Comparison of ENCODE assay signal across 14 cellular contexts in genomic region chr11:29261831-29262230, GRCh38.
A peak's percentile ranks its signal among the peaks of the same experiment; 100 is the strongest.
DNase-seq lines count a peak whose midpoint lies in the region; ATAC-seq and TF ChIP-seq lines count a peak whose summit lies in the region.
"Had no signal": no experiment of that assay in that cellular context is flagged by ENCODE, and none has a peak within 500 bp of the region (broad histone marks: within the 10 kb centered on the region; RNA-seq: fewer than 3 reads in every experiment).

No MANE protein-coding gene starts in this region.

- BruUV-seq in IMR-90 (replicated peaks; lab: Mats Ljungman, UMichigan), result no TSS peak

- H4K8ac ChIP-seq in IMR-90 (ENCODE audit: low read depth in 2 of 2, low read length in 2 of 2), result peak overlapping the region; percentile 14 to 45; a peak in 2 of 4 replicates

- 0 out of 2 replicates have a peak, but pooled peaks have one; percentile 29 for ATAC-seq in IMR-90 (ENCODE audit: low read depth)
- ATAC-seq in HG03342 (IDR thresholded peaks at IDR 0.05; ENCODE audit: unreplicated experiment), result no peak

- peaks cover 5 to 35% (median 12%) of the 10 kb centered on the region in 5 donors for H3K9me3 Mint-ChIP-seq in CD8-positive, alpha-beta memory T cell

- peak overlapping the region; percentile 31; the same call in 1 of the 2 replicates for H3K4me2 ChIP-seq in BLaER1
- no peak overlapping the region for H3K4me2 ChIP-seq in IMR-90 (ENCODE audit: low read depth, low read length)

- peak overlapping the region; percentile 79; the same call in 2 of the 3 replicates for H2BK15ac ChIP-seq in IMR-90 (ENCODE audit: low read depth, low read length)

- H3K27ac ChIP-seq in BLaER1, result no peak overlapping the region
- no peak overlapping the region; the same call in 1 of the 2 replicates for H3K27ac ChIP-seq in IMR-90 (ENCODE audit: insufficient read depth, low read length)
- peak overlapping the region; percentile 52 for H3K27ac ChIP-seq in epithelial cell of prostate
- no peak overlapping the region for H3K27ac ChIP-seq in CD8-positive, alpha-beta memory T cell (ENCODE audit: low read depth, low read length)

- H3K4me1 Mint-ChIP-seq in CD8-positive, alpha-beta memory T cell, result no peaks in the 10 kb centered on the region
- H3K4me1 Mint-ChIP-seq: B cell; CD4-positive, alpha-beta memory T cell had no signal

- no peak overlapping the region for H2AK9ac ChIP-seq in IMR-90 (replicated peaks; ENCODE audit: low read depth, low read length, poor library complexity)

- H2AK5ac ChIP-seq in IMR-90 (ENCODE audit: low read depth, low read length), result peak overlapping the region; percentile 91

- H3K36me3 Mint-ChIP-seq in CD8-positive, alpha-beta memory T cell, result no peaks in the 10 kb centered on the region
- H3K36me3 Mint-ChIP-seq: CD4-positive, alpha-beta memory T cell had no signal

- H3K14ac ChIP-seq in IMR-90 (replicated peaks; ENCODE audit: low read depth, low read length), result 0 out of 2 replicates have a peak overlapping the region, but pooled peaks have one; percentile 33

- H3K23ac ChIP-seq in IMR-90 (ENCODE audit: low read depth, low read length), result no peak overlapping the region

- peak overlapping the region; percentile 87 for H2BK120ac ChIP-seq in IMR-90 (ENCODE audit: low read depth, low read length)

- H4K91ac ChIP-seq in IMR-90 (ENCODE audit: insufficient read depth, low read depth, low read length), result peak overlapping the region; percentile 83

- peak overlapping the region; percentile 47; the same call in 1 of the 2 replicates for H4K5ac ChIP-seq in IMR-90 (ENCODE audit: low read depth, low read length)

- H3K36me3 ChIP-seq in BLaER1, result no peaks in the 10 kb centered on the region
- no peaks in the 10 kb centered on the region for H3K36me3 ChIP-seq in IMR-90 (ENCODE audit: control insufficient read depth, insufficient read depth, low read length)
- H3K36me3 ChIP-seq in CD8-positive, alpha-beta memory T cell (ENCODE audit: insufficient read depth, low read length), result no peaks in the 10 kb centered on the region

- H3K27ac Mint-ChIP-seq in CD8-positive, alpha-beta memory T cell, result no peak overlapping the region
- H3K27ac Mint-ChIP-seq: B cell; CD4-positive, alpha-beta memory T cell had no signal

- POLR2A ChIA-PET in IMR-90 (lab: Charles Lee; ENCODE audit: unreplicated experiment), result no interaction called here
- POLR2A ChIA-PET in CD8-positive, alpha-beta memory T cell (lab: Charles Lee), result no interaction called here

- peak overlapping the region; percentile 88 for H2BK20ac ChIP-seq in IMR-90 (ENCODE audit: low read depth, low read length)

- TF ChIP-seq POLR2A in IMR-90 (IDR thresholded peaks at IDR 0.05; ENCODE audit: low read depth, low read length), result no peak

- H3K27me3 Mint-ChIP-seq in CD8-positive, alpha-beta memory T cell, result peaks cover 0 to 3% of the 10 kb centered on the region in 2 donors
- H3K27me3 Mint-ChIP-seq: B cell; CD4-positive, alpha-beta memory T cell had no signal

- H3K18ac ChIP-seq in IMR-90 (ENCODE audit: low read depth, low read length), result peak overlapping the region; percentile 69; the same call in 1 of the 2 replicates

- no peak overlapping the region for H3K4me3 ChIP-seq in BLaER1
- H3K4me3 ChIP-seq in IMR-90 (ENCODE audit: insufficient read depth, low read depth, low read length), result no peak overlapping the region
- no peak overlapping the region for H3K4me3 ChIP-seq in CD8-positive, alpha-beta memory T cell (ENCODE audit: low read length)

- H2AFZ ChIP-seq in IMR-90 (replicated peaks; ENCODE audit: low read length, poor library complexity), result peak overlapping the region; percentile 63

- peak; percentile 8 for DNase-seq in IMR-90
- no peak for DNase-seq in epithelial cell of prostate (ENCODE audit: low read depth, low spot score)
- DNase-seq in CD8-positive, alpha-beta memory T cell, result no peak
- no peak for DNase-seq in NOMO-1 (lab: John Stamatoyannopoulos, UW; ENCODE audit: unreplicated experiment in 2 of 2)
- DNase-seq: C1 segment of cervical spinal cord; Caco-2; CD4-positive, alpha-beta memory T cell; DMS153; DND-41; H7; HCEC 1CT had no signal

- dilution Hi-C loops in IMR-90 (cut with HindIII; ENCODE audit: low sequenced_read_pairs, unreplicated experiment), result no loop called here

- H4K20me1 ChIP-seq in BLaER1, result no peaks in the 10 kb centered on the region
- H4K20me1 ChIP-seq in IMR-90 (ENCODE audit: insufficient read depth, low read length), result no peaks in the 10 kb centered on the region

- CTCF ChIA-PET in IMR-90 (lab: Yijun Ruan, JAX), result interaction anchor here (1.3 to 1.4 kb wide), 2 partner anchors 17 to 67 kb away, joined by 4 to 5 read pairs; no protein-coding TSS in a partner anchor
- CTCF ChIA-PET in CD8-positive, alpha-beta memory T cell (lab: Charles Lee), result no interaction called here

- H2BK5ac ChIP-seq in IMR-90 (ENCODE audit: low read depth, low read length, poor library complexity, severe bottlenecking), result peak overlapping the region; percentile 85

- in situ Hi-C loops in IMR-90 (cut with MboI; ENCODE audit: low sequenced_read_pairs), result no loop called here

- H3K79me1 ChIP-seq in IMR-90 (ENCODE audit: low read depth in 1 of 2, low read length in 2 of 2), result no peaks in the 10 kb centered on the region

- intact Hi-C loops in IMR-90 (cut with micrococcal nuclease), result no loop called here

- H3K4me1 ChIP-seq in BLaER1, result peaks cover 9% of the 10 kb centered on the region
- peaks cover 7% of the 10 kb centered on the region; the same call in 1 of the 2 replicates for H3K4me1 ChIP-seq in IMR-90 (ENCODE audit: control insufficient read depth, insufficient read depth, low read length)
- H3K4me1 ChIP-seq in CD8-positive, alpha-beta memory T cell (ENCODE audit: insufficient read depth, low read length), result no peaks in the 10 kb centered on the region
- H3K4me1 ChIP-seq: Caco-2 had no signal

- peak overlapping the region; percentile 72 for H3K4ac ChIP-seq in IMR-90 (ENCODE audit: low read depth, low read length)

- H3K4me3 Mint-ChIP-seq in CD8-positive, alpha-beta memory T cell, result no peak overlapping the region
- H3K4me3 Mint-ChIP-seq: B cell; CD4-positive, alpha-beta memory T cell had no signal

- H3K9ac ChIP-seq in BLaER1 (no peak overlapping the region), IMR-90 (ENCODE audit: low read depth, low read length) (no peak overlapping the region)

- TF ChIP-seq RAD21 in IMR-90 (IDR thresholded peaks at IDR 0.05; ENCODE audit: low read length), result no peak

- H3K27me3 ChIP-seq in BLaER1 (no peaks in the 10 kb centered on the region), IMR-90 (ENCODE audit: control insufficient read depth, insufficient read depth, low read length) (no peaks in the 10 kb centered on the region)
- no peaks in the 10 kb centered on the region for H3K27me3 ChIP-seq in CD8-positive, alpha-beta memory T cell (ENCODE audit: insufficient read depth, low read length, poor library complexity, severe bottlenecking)

- TF ChIP-seq CTCF in IMR-90 (conservative IDR thresholded peaks at IDR 0.05; ENCODE audit: low read depth, low read length), result no peak

- peaks cover 6% of the 10 kb centered on the region; the same call in 1 of the 2 replicates for H3K9me1 ChIP-seq in IMR-90 (ENCODE audit: insufficient read depth, low read length)

- H3K56ac ChIP-seq in IMR-90 (ENCODE audit: extremely low read depth, insufficient read depth, low read length), result no peak overlapping the region

- no peaks in the 10 kb centered on the region for H3K9me3 ChIP-seq in BLaER1
- no peaks in the 10 kb centered on the region for H3K9me3 ChIP-seq in IMR-90 (ENCODE audit: control insufficient read depth, insufficient read depth, low read length)
- H3K9me3 ChIP-seq in CD8-positive, alpha-beta memory T cell (ENCODE audit: low read length), result no peaks in the 10 kb centered on the region
- H3K9me3 ChIP-seq: Caco-2 had no signal

TF ChIP-seq in IMR-90, 13 proteins besides CTCF, POLR2A, EP300 and RAD21:
- TF ChIP-seq MAZ (IDR thresholded peaks at IDR 0.05; ENCODE audit: borderline replicate concordance, low read depth, low read length), result no peak
- TF ChIP-seq, protein P1, sequence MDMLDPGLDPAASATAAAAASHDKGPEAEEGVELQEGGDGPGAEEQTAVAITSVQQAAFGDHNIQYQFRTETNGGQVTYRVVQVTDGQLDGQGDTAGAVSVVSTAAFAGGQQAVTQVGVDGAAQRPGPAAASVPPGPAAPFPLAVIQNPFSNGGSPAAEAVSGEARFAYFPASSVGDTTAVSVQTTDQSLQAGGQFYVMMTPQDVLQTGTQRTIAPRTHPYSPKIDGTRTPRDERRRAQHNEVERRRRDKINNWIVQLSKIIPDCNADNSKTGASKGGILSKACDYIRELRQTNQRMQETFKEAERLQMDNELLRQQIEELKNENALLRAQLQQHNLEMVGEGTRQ (IDR thresholded peaks at IDR 0.05; ENCODE audit: low read depth, low read length), result no peak
- no peak for TF ChIP-seq NFE2L2 (IDR thresholded peaks at IDR 0.05; ENCODE audit: low read depth, low read length)
- TF ChIP-seq ELK1 (IDR thresholded peaks at IDR 0.05; ENCODE audit: borderline replicate concordance, low read depth, low read length), result no peak
- TF ChIP-seq CEBPB (IDR thresholded peaks at IDR 0.05; ENCODE audit: low read depth, low read length), result no peak
- no peak for TF ChIP-seq CHD1 (IDR thresholded peaks at IDR 0.05; ENCODE audit: low read depth, low read length)
- TF ChIP-seq SMC3 (IDR thresholded peaks at IDR 0.05; ENCODE audit: low read depth, low read length), result no peak
- TF ChIP-seq RCOR1 (IDR thresholded peaks at IDR 0.05; ENCODE audit: insufficient replicate concordance, low read length), result no peak
